12 cellular contexts compared by ENCODE assay signal in genomic region chr22:37416806-37417205, GRCh38. TPM values are rescaled to one million over a fixed set of nuclear protein-coding genes. Genes with fewer than 3 reads are reported as not detected.
DNase-seq lines count a peak whose midpoint lies in the region; ATAC-seq and TF ChIP-seq lines count a peak whose summit lies in the region.
"Had no signal": no experiment of that assay in that cellular context is flagged by ENCODE, and none has a peak within 500 bp of the region (broad histone marks: within the 10 kb centered on the region; RNA-seq: fewer than 3 reads in every experiment).

No MANE protein-coding gene starts in this region.

- peaks cover 69% of the 10 kb centered on the region for H3K27me3 Mint-ChIP-seq in activated naive CD8-positive, alpha-beta T cell treated with anti-CD3 and anti-CD28 coated beads, Interleukin-2, amount 10 ng/mL, durations not matched to agents 7 days and 5 days
- H3K27me3 Mint-ChIP-seq in neural progenitor cell (ENCODE audit: insufficient read depth, low read depth), result peaks cover 49% of the 10 kb centered on the region

- no peak for TF ChIP-seq CTCF in neural progenitor cell (IDR thresholded peaks at IDR 0.05)
- no peak for TF ChIP-seq CTCF in gastroesophageal sphincter (IDR thresholded peaks at IDR 0.05)

- no peak overlapping the region for H3K4me3 ChIP-seq in neural progenitor cell
- H3K4me3 ChIP-seq in gastroesophageal sphincter, result no peak overlapping the region
- H3K4me3 ChIP-seq: lung, tibial artery had no signal

- peaks cover 3% of the 10 kb centered on the region for H4K20me1 ChIP-seq in neural progenitor cell (ENCODE audit: low read depth)

- peaks cover 37% of the 10 kb centered on the region for H3K4me1 Mint-ChIP-seq in activated naive CD8-positive, alpha-beta T cell treated with anti-CD3 and anti-CD28 coated beads, Interleukin-2, amount 10 ng/mL, durations not matched to agents 7 days and 5 days
- peaks cover 45% of the 10 kb centered on the region for H3K4me1 Mint-ChIP-seq in neural progenitor cell

- H3K27ac ChIP-seq in neural progenitor cell (no peak overlapping the region), gastroesophageal sphincter (no peak overlapping the region)
- H3K27ac ChIP-seq: tibial artery had no signal

- DNase-seq in NCI-H1694 treated with DMSO at 0.1 percent for 48 hours (lab: John Stamatoyannopoulos, UW), result peak; percentile 11
- no peak for DNase-seq in NCI-H1694 (lab: John Stamatoyannopoulos, UW)
- peak; percentile 59 for DNase-seq in NCI-H2171 treated with DMSO at 0.1 percent for 48 hours (lab: John Stamatoyannopoulos, UW)
- DNase-seq in activated naive CD8-positive, alpha-beta T cell treated with anti-CD3 and anti-CD28 coated beads, Interleukin-2, amount 10 ng/mL, durations not matched to agents 7 days and 5 days, result peak; percentile 69
- DNase-seq in neural progenitor cell (ENCODE audit: low spot score), result peak; percentile 77
- no peak for DNase-seq in cerebellum (ENCODE audit: low spot score)
- DNase-seq in NCI-H146 treated with DMSO at 0.1 percent for 48 hours (lab: John Stamatoyannopoulos, UW; ENCODE audit: unreplicated experiment), result no peak
- DNase-seq: tibial artery had no signal

- H3K4me1 ChIP-seq in neural progenitor cell, result peaks cover 16% of the 10 kb centered on the region
- peaks cover 0 to 16% (median 3%) of the 10 kb centered on the region in 3 donors for H3K4me1 ChIP-seq in gastroesophageal sphincter

- ATAC-seq in activated naive CD8-positive, alpha-beta T cell treated with anti-CD3 and anti-CD28 coated beads, Interleukin-2, amount 10 ng/mL, durations not matched to agents 7 days and 5 days (ENCODE audit: low read depth), result peak; percentile 60
- no peak for ATAC-seq in gastroesophageal sphincter
- ATAC-seq: HCT116 had no signal

- POLR2A ChIA-PET in activated naive CD8-positive, alpha-beta T cell treated with anti-CD3 and anti-CD28 coated beads, Interleukin-2, amount 10 ng/mL, durations not matched to agents 7 days and 5 days (lab: Charles Lee), result interaction anchor here (1.0 kb wide), 1 partner anchor 11 kb away, joined by 3 read pairs; no protein-coding TSS in a partner anchor

- 17 to 29% methylated on average over 6 to 11 of the region's 13 CpGs for WGBS in gastroesophageal sphincter (ENCODE audit: low coverage in 1 of 2), 2 donors

- no peaks in the 10 kb centered on the region for H3K9me3 Mint-ChIP-seq in activated naive CD8-positive, alpha-beta T cell treated with anti-CD3 and anti-CD28 coated beads, Interleukin-2, amount 10 ng/mL, durations not matched to agents 7 days and 5 days
- H3K9me3 Mint-ChIP-seq in neural progenitor cell, result no peaks in the 10 kb centered on the region

- H3K9ac ChIP-seq in neural progenitor cell, result no peak overlapping the region

- no peak overlapping the region for H2AFZ ChIP-seq in neural progenitor cell (replicated peaks)

- TF ChIP-seq EP300 in gastroesophageal sphincter (IDR thresholded peaks at IDR 0.05), result no peak

- peak overlapping the region; percentile 61 for H3K4me3 Mint-ChIP-seq in activated naive CD8-positive, alpha-beta T cell treated with anti-CD3 and anti-CD28 coated beads, Interleukin-2, amount 10 ng/mL, durations not matched to agents 7 days and 5 days
- peak overlapping the region; percentile 64 for H3K4me3 Mint-ChIP-seq in neural progenitor cell

- no peak for TF ChIP-seq POLR2A in gastroesophageal sphincter (IDR thresholded peaks at IDR 0.05)

- H3K9me3 ChIP-seq in neural progenitor cell (ENCODE audit: low read depth) (no peaks in the 10 kb centered on the region), gastroesophageal sphincter (no peaks in the 10 kb centered on the region)
- H3K9me3 ChIP-seq: tibial artery had no signal

- peaks cover 34% of the 10 kb centered on the region for H3K27me3 ChIP-seq in neural progenitor cell
- peaks cover 96% of the 10 kb centered on the region for H3K27me3 ChIP-seq in gastroesophageal sphincter

- H3K27ac Mint-ChIP-seq in activated naive CD8-positive, alpha-beta T cell treated with anti-CD3 and anti-CD28 coated beads, Interleukin-2, amount 10 ng/mL, durations not matched to agents 7 days and 5 days, result peak overlapping the region; percentile 21
- H3K27ac Mint-ChIP-seq in neural progenitor cell, result peak overlapping the region; percentile 81

- no peaks in the 10 kb centered on the region for H3K79me2 ChIP-seq in neural progenitor cell (ENCODE audit: low read depth)

- H3K36me3 ChIP-seq in neural progenitor cell (no peaks in the 10 kb centered on the region), gastroesophageal sphincter (no peaks in the 10 kb centered on the region)
- H3K36me3 ChIP-seq: tibial artery had no signal

- H3F3A ChIP-seq in neural progenitor cell (ENCODE audit: low read depth), result peaks cover 35% of the 10 kb centered on the region

- H3K36me3 Mint-ChIP-seq in activated naive CD8-positive, alpha-beta T cell treated with anti-CD3 and anti-CD28 coated beads, Interleukin-2, amount 10 ng/mL, durations not matched to agents 7 days and 5 days, result no peaks in the 10 kb centered on the region
- H3K36me3 Mint-ChIP-seq in neural progenitor cell, result no peaks in the 10 kb centered on the region

- H3K4me2 ChIP-seq in neural progenitor cell, result peak overlapping the region; percentile 20

RNA-seq across cellular contexts. Expression of gene ELFN2, which starts 10.5 kb away (rescaled TPM):
- under 1 TPM; 0.26 to 0.47 TPM for total RNA-seq in activated naive CD8-positive, alpha-beta T cell treated with anti-CD3 and anti-CD28 coated beads, Interleukin-2, amount 10 ng/mL, durations not matched to agents 7 days and 5 days
- 0.82 and 1.1 TPM in 2 replicates for total RNA-seq in neural progenitor cell (ENCODE audit: low replicate concordance)
- total RNA-seq in cerebellum, result 5.7 TPM
- total RNA-seq in gastroesophageal sphincter, result under 1 TPM in 3 of 4 donors, not detected in 1; under 0.01 to 0.19 (median 0.16) TPM
- total RNA-seq: A673 had no signal

Comparison
In these comparisons a context has a peak if more than half of its experiments do, and no peak if none do; other contexts are left out.
1. DNase-seq: peak in NCI-H1694 treated with DMSO at 0.1 percent for 48 hours (single experiment), NCI-H2171 treated with DMSO at 0.1 percent for 48 hours (single experiment), activated naive CD8-positive, alpha-beta T cell treated with anti-CD3 and anti-CD28 coated beads, Interleukin-2, amount 10 ng/mL, durations not matched to agents 7 days and 5 days (single experiment) and neural progenitor cell (single experiment); none in NCI-H1694 (single experiment), cerebellum (single experiment) and NCI-H146 treated with DMSO at 0.1 percent for 48 hours (single experiment).